22 cellular contexts compared by ENCODE assay signal in the genomic region with DNA sequence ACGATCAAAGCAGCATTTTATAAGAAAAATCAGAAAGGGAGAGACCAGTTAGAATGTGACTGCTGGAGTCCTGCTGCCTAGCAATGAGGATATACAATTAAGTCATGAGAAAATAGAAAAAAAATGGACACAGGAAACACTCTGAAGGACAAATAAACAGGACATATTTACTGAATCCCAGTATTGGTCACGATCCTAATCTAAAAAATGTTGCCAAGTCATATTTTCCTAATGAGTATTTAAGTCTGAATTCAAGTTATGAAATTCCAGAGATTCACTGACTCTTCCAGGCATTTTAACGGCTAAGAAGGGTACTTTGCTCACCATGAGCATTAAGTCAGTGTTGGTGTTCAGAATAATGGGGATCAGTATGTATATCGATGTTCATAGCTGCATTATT.
DNase-seq lines count a peak whose midpoint lies in the region; ATAC-seq, FAIRE-seq and TF ChIP-seq lines count a peak whose summit lies in the region.
"Had no signal": no experiment of that assay in that cellular context is flagged by ENCODE, and none has a peak within 500 bp of the region (broad histone marks: within the 10 kb centered on the region; RNA-seq: fewer than 3 reads in every experiment).

No MANE protein-coding gene starts in this region.

- DNase-seq in H4 (ENCODE audit: low spot score), result peak; percentile 49
- DNase-seq in astrocyte (ENCODE audit: low read depth), result peak; percentile 81
- DNase-seq in foreskin melanocyte, result peak; percentile 19
- no peak for DNase-seq in upper lobe of right lung
- DNase-seq in NCI-H1930 (lab: John Stamatoyannopoulos, UW), result no peak
- no peak for DNase-seq in cardiac septum (ENCODE audit: low spot score)
- DNase-seq in SHP77 treated with DMSO at 0.1 percent for 48 hours (lab: John Stamatoyannopoulos, UW), result no peak
- DNase-seq: activated CD4-positive, alpha-beta T cell treated with anti-CD3 and anti-CD28 coated beads for 4 hours; activated T-cell treated with anti-CD3 and anti-CD28 coated beads for 4 hours; AML-193; colonic mucosa; KBM-7; naive B cell; NCI-H1436; NCI-H2227 treated with DMSO at 0.1 percent for 48 hours; posterior cingulate gyrus; stimulated activated naive B cell treated with anti-CD40 and anti-IgM and Interleukin-4, amounts not matched to agents 10 μg/mL and 1 μg/mL and 100 μg/mL, for 72 hours; T-helper 9 cell; transverse colon had no signal

- no peak overlapping the region for H3K4me3 ChIP-seq in ACC112 (ENCODE audit: low read depth, low read length)
- no peak overlapping the region for H3K4me3 ChIP-seq in astrocyte (ENCODE audit: insufficient read depth, low read depth, low read length)
- no peak overlapping the region for H3K4me3 ChIP-seq in upper lobe of right lung
- H3K4me3 ChIP-seq: colonic mucosa, transverse colon had no signal

- H3K9ac ChIP-seq in astrocyte (ENCODE audit: low read length), result peak overlapping the region; percentile 57

- H3K4me2 ChIP-seq in astrocyte (ENCODE audit: low read length), result peak overlapping the region; percentile 34

- no peaks in the 10 kb centered on the region for H3K27me3 Mint-ChIP-seq in astrocyte (ENCODE audit: low read depth, unreplicated experiment)

- peak; percentile 87 for FAIRE-seq in astrocyte (lab: Jason Lieb, UNC)

- H3K36me3 Mint-ChIP-seq in astrocyte (ENCODE audit: low read depth, unreplicated experiment), result no peaks in the 10 kb centered on the region
- H3K36me3 Mint-ChIP-seq: activated naive CD8-positive, alpha-beta T cell; naive B cell; stimulated activated naive B cell treated with anti-CD40 and anti-IgM and Interleukin-4, amounts not matched to agents 10 μg/mL and 1 μg/mL and 100 μg/mL, for 72 hours had no signal

- H3K79me2 ChIP-seq in ACC112 (ENCODE audit: control insufficient read depth, insufficient read depth, low read length, unreplicated experiment) (no peaks in the 10 kb centered on the region), astrocyte (ENCODE audit: insufficient read depth, low read length) (no peaks in the 10 kb centered on the region)

- no peak for ATAC-seq in upper lobe of right lung
- ATAC-seq: left lobe of liver; stimulated activated naive B cell treated with anti-CD40 and anti-IgM and Interleukin-4, amounts not matched to agents 10 μg/mL and 1 μg/mL and 100 μg/mL, for 72 hours had no signal

- H3K4me3 Mint-ChIP-seq in astrocyte (ENCODE audit: unreplicated experiment), result no peak overlapping the region
- H3K4me3 Mint-ChIP-seq: activated naive CD8-positive, alpha-beta T cell; naive B cell; stimulated activated naive B cell treated with anti-CD40 and anti-IgM and Interleukin-4, amounts not matched to agents 10 μg/mL and 1 μg/mL and 100 μg/mL, for 72 hours had no signal

- peaks cover 3% of the 10 kb centered on the region; the same call in 1 of the 2 replicates for H3K36me3 ChIP-seq in ACC112 (ENCODE audit: insufficient read depth, low read length)
- no peaks in the 10 kb centered on the region for H3K36me3 ChIP-seq in astrocyte (ENCODE audit: insufficient read depth, low read length)
- H3K36me3 ChIP-seq in upper lobe of right lung, result no peaks in the 10 kb centered on the region
- H3K36me3 ChIP-seq: colonic mucosa, transverse colon had no signal

- H3K4me1 Mint-ChIP-seq in astrocyte (ENCODE audit: low read depth, unreplicated experiment), result peaks cover 21% of the 10 kb centered on the region
- H3K4me1 Mint-ChIP-seq: naive B cell; stimulated activated naive B cell treated with anti-CD40 and anti-IgM and Interleukin-4, amounts not matched to agents 10 μg/mL and 1 μg/mL and 100 μg/mL, for 72 hours had no signal

- H3K4me1 ChIP-seq in ACC112 (ENCODE audit: control insufficient read depth, insufficient read depth, low read length, unreplicated experiment) (peaks cover 65% of the 10 kb centered on the region), astrocyte (ENCODE audit: insufficient read depth, low read length) (peaks cover 18% of the 10 kb centered on the region), upper lobe of right lung (no peaks in the 10 kb centered on the region)
- H3K4me1 ChIP-seq: colonic mucosa, transverse colon had no signal

- H3K27ac ChIP-seq in ACC112 (ENCODE audit: low read depth, low read length) (peak overlapping the region; percentile 95), astrocyte (ENCODE audit: low read depth, low read length) (peak overlapping the region; percentile 77), upper lobe of right lung (no peak overlapping the region)
- H3K27ac ChIP-seq: colonic mucosa, transverse colon had no signal

- intact Hi-C loops in upper lobe of right lung (cut with DNase I), result no loop called here
- intact Hi-C loops in cardiac septum (cut with DNase I), result no loop called here

- H2AFZ ChIP-seq in ACC112 (ENCODE audit: low read length, unreplicated experiment) (peak overlapping the region; percentile 61), astrocyte (ENCODE audit: low read depth, low read length) (no peak overlapping the region)

- no peak for TF ChIP-seq CTCF in astrocyte (IDR thresholded peaks at IDR 0.05; ENCODE audit: insufficient read depth, low read depth, low read length)
- TF ChIP-seq CTCF in upper lobe of right lung (IDR thresholded peaks at IDR 0.05), result no peak

- H4K20me1 ChIP-seq in astrocyte (ENCODE audit: insufficient read depth, low read length), result no peaks in the 10 kb centered on the region

- no peaks in the 10 kb centered on the region for H3K27me3 ChIP-seq in ACC112 (ENCODE audit: insufficient read depth, low read length)
- H3K27me3 ChIP-seq in astrocyte (ENCODE audit: insufficient read depth, low read length), result no peaks in the 10 kb centered on the region
- H3K27me3 ChIP-seq in upper lobe of right lung, result no peaks in the 10 kb centered on the region
- H3K27me3 ChIP-seq: colonic mucosa, transverse colon had no signal

- no peak overlapping the region for H3K27ac Mint-ChIP-seq in astrocyte (ENCODE audit: unreplicated experiment)
- H3K27ac Mint-ChIP-seq: activated naive CD8-positive, alpha-beta T cell; stimulated activated naive B cell treated with anti-CD40 and anti-IgM and Interleukin-4, amounts not matched to agents 10 μg/mL and 1 μg/mL and 100 μg/mL, for 72 hours had no signal

- no peaks in the 10 kb centered on the region for H3K9me3 ChIP-seq in astrocyte (ENCODE audit: insufficient read depth, low read depth, low read length)
- H3K9me3 ChIP-seq in upper lobe of right lung, result no peaks in the 10 kb centered on the region
- H3K9me3 ChIP-seq: colonic mucosa, transverse colon had no signal

- H3K9me3 Mint-ChIP-seq in astrocyte (ENCODE audit: unreplicated experiment), result peaks cover 7% of the 10 kb centered on the region
- H3K9me3 Mint-ChIP-seq: stimulated activated naive B cell treated with anti-CD40 and anti-IgM and Interleukin-4, amounts not matched to agents 10 μg/mL and 1 μg/mL and 100 μg/mL, for 72 hours had no signal

Comparison
In these comparisons a context has a peak if more than half of its experiments do, and no peak if none do; other contexts are left out.
1. DNase-seq: peak in H4 (single experiment), astrocyte (single experiment) and foreskin melanocyte (single experiment); none in upper lobe of right lung (single experiment), NCI-H1930 (0 of 2), cardiac septum (single experiment) and SHP77 treated with DMSO at 0.1 percent for 48 hours (single experiment).